Comparison of ENCODE assay signal across 10 cellular contexts in genomic region chr1:244239261-244239770, GRCh38.
DNase-seq lines count a peak whose midpoint lies in the region; ATAC-seq and TF ChIP-seq lines count a peak whose summit lies in the region.
"Had no signal": no experiment of that assay in that cellular context is flagged by ENCODE, and none has a peak within 500 bp of the region (broad histone marks: within the 10 kb centered on the region; RNA-seq: fewer than 3 reads in every experiment).

No MANE protein-coding gene starts in this region.

- H3K9me3 Mint-ChIP-seq in neural progenitor cell: no peaks in the 10 kb centered on the region
- H3K9me3 Mint-ChIP-seq: nephron had no signal

- no peaks in the 10 kb centered on the region for H3K36me3 Mint-ChIP-seq in neural progenitor cell

- H3K4me1 Mint-ChIP-seq in neural progenitor cell: peaks cover 6% of the 10 kb centered on the region

- no peaks in the 10 kb centered on the region for H3K27me3 ChIP-seq in neural progenitor cell

- H3K27me3 Mint-ChIP-seq in neural progenitor cell (ENCODE audit: insufficient read depth, low read depth): peaks cover 3% of the 10 kb centered on the region

- H4K20me1 ChIP-seq in neural progenitor cell (ENCODE audit: low read depth): no peaks in the 10 kb centered on the region

- H3K4me3 ChIP-seq in neural progenitor cell: no peak overlapping the region

- no peak overlapping the region for H3K27ac Mint-ChIP-seq in neural progenitor cell

- H3K79me2 ChIP-seq in neural progenitor cell (ENCODE audit: low read depth): no peaks in the 10 kb centered on the region

- H3K36me3 ChIP-seq in neural progenitor cell: no peaks in the 10 kb centered on the region

- peak; percentile 26 for DNase-seq in SIG-M5 treated with dmso at 0.1 percent for 504 hours (lab: John Stamatoyannopoulos, UW; ENCODE audit: unreplicated experiment)
- no peak for DNase-seq in SIG-M5 (lab: John Stamatoyannopoulos, UW)
- peak; percentile 46 for DNase-seq in SKM-1 treated with dmso at 0.1 percent for 144 hours (lab: John Stamatoyannopoulos, UW; ENCODE audit: unreplicated experiment)
- DNase-seq in neural progenitor cell (ENCODE audit: low spot score): no peak
- DNase-seq in HT-29 (ENCODE audit: low spot score): no peak
- no peak for DNase-seq in stimulated activated CD4-positive, alpha-beta T cell treated with anti-CD3 and anti-CD28 coated beads, Interleukin-4, amount 100 ng/mL, for 1 hour
- DNase-seq: stimulated activated naive CD4-positive, alpha-beta T cell had no signal

- H2AFZ ChIP-seq in neural progenitor cell (replicated peaks): peak overlapping the region; percentile 85

- H3K4me2 ChIP-seq in neural progenitor cell: no peak overlapping the region

- H3K4me1 ChIP-seq in neural progenitor cell: peaks cover 4% of the 10 kb centered on the region

- no peaks in the 10 kb centered on the region for H3F3A ChIP-seq in neural progenitor cell (ENCODE audit: low read depth)

- no peaks in the 10 kb centered on the region for H3K9me3 ChIP-seq in neural progenitor cell (ENCODE audit: low read depth)

- no peak overlapping the region for H3K27ac ChIP-seq in neural progenitor cell

- TF ChIP-seq CTCF in neural progenitor cell (IDR thresholded peaks at IDR 0.05): no peak

- H3K9ac ChIP-seq in neural progenitor cell: no peak overlapping the region

- no peak overlapping the region for H3K4me3 Mint-ChIP-seq in neural progenitor cell
- H3K4me3 Mint-ChIP-seq: nephron had no signal

- ATAC-seq in HG03558 (IDR thresholded peaks at IDR 0.05; ENCODE audit: extremely low read depth, unreplicated experiment) (peak; percentile 40), GM21737 (IDR thresholded peaks at IDR 0.05; ENCODE audit: unreplicated experiment) (no peak)

Comparison
In these comparisons a context has a peak if more than half of its experiments do, and no peak if none do; other contexts are left out.
1. DNase-seq: peak in SIG-M5 treated with dmso at 0.1 percent for 504 hours (single experiment) and SKM-1 treated with dmso at 0.1 percent for 144 hours (single experiment); none in SIG-M5 (single experiment), neural progenitor cell (single experiment), HT-29 (single experiment) and stimulated activated CD4-positive, alpha-beta T cell treated with anti-CD3 and anti-CD28 coated beads, Interleukin-4, amount 100 ng/mL, for 1 hour (single experiment).